Comparison of ENCODE assay signal across 8 cellular contexts in the genomic region with DNA sequence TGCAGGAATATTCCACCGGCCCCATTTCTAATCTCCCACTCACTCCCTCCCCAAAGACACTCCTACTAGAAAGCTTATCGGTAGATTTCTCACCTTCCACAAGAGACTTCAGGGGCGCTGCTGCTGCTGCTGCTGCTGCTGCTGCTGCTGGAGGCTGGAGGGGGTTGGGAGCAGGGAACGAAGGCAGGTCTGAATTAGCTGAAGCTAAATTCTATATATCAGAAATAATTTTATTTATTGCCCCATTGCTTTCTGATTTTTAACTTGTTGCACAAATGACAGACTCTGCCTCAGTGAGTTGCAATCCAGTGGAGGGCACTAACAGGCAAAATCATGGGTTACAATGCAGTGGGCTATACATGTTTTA. TPM values are rescaled to one million over a fixed set of nuclear protein-coding genes. Genes with fewer than 3 reads are reported as not detected.
DNase-seq lines count a peak whose midpoint lies in the region; ATAC-seq and TF ChIP-seq lines count a peak whose summit lies in the region.

No MANE protein-coding gene starts in this region.

- ATAC-seq in GM21786 (IDR thresholded peaks at IDR 0.05; ENCODE audit: unreplicated experiment) (peak; percentile 13), HG03139 (IDR thresholded peaks at IDR 0.05; ENCODE audit: unreplicated experiment) (no peak)

- TF ChIP-seq CTCF in right atrium auricular region (IDR thresholded peaks at IDR 0.05) = no peak

- H3K27ac ChIP-seq in right atrium auricular region = peak overlapping the region; percentile 58 to 79

- peak overlapping the region; percentile 31 to 52 for H3K4me3 ChIP-seq in right atrium auricular region

- H3K36me3 ChIP-seq in right atrium auricular region = no peaks in the 10 kb centered on the region

- DNase-seq in DMS 273 treated with DMSO at 0.1 percent for 48 hours (lab: John Stamatoyannopoulos, UW) (peak; percentile 33), NCI-H1105 (lab: John Stamatoyannopoulos, UW) (peak; percentile 26), right atrium auricular region (ENCODE audit: low spot score) (no peak), renal cortical epithelial cell (ENCODE audit: low read depth) (peak; percentile 18), middle frontal gyrus (ENCODE audit: extremely low spot score, low spot score) (no peak)
- DNase-seq in activated effector memory CD4-positive, alpha-beta T cell treated with anti-CD3 and anti-CD28 coated beads, Interleukin-2, amount 50 U/mL, for 16 hours = peak; percentile 63

- H3K9me3 ChIP-seq in right atrium auricular region = no peaks in the 10 kb centered on the region

- no peaks in the 10 kb centered on the region for H3K27me3 ChIP-seq in right atrium auricular region

- peaks cover 0 to 17% of the 10 kb centered on the region in 2 donors for H3K4me1 ChIP-seq in right atrium auricular region

RNA-seq across cellular contexts. Expression of a gene that starts 25.8 kb away (rescaled TPM):
- total RNA-seq in right atrium auricular region (10 to 100 TPM; 36.9 to 38.4 TPM), renal cortical epithelial cell (0.52 and 1.9 TPM in 2 replicates)

Comparison
In these comparisons a context has a peak if more than half of its experiments do, and no peak if none do; other contexts are left out.
1. DNase-seq: peak in DMS 273 treated with DMSO at 0.1 percent for 48 hours (single experiment), NCI-H1105 (single experiment), activated effector memory CD4-positive, alpha-beta T cell treated with anti-CD3 and anti-CD28 coated beads, Interleukin-2, amount 50 U/mL, for 16 hours (single experiment) and renal cortical epithelial cell (single experiment); none in right atrium auricular region (single experiment) and middle frontal gyrus (single experiment).
2. RNA of a gene that starts 25.8 kb away (total RNA-seq): 36.9 to 38.4 TPM in right atrium auricular region; 0.52 to 1.9 TPM in renal cortical epithelial cell; every median in the first group is over 10 times any median in the second.